1 cellular context compared by ENCODE assay signal in genomic region chr5:42994285-42995151, GRCh38.
TF ChIP-seq lines count a peak whose summit lies in the region.

No MANE protein-coding gene starts in this region.

TF ChIP-seq in K562, 482 proteins besides CTCF, POLR2A, EP300 and RAD21 (continued from another document and continues in another):
- TF ChIP-seq ZNF639 (CRISPR knock-in tag; conservative IDR thresholded peaks at IDR 0.05 in 1 of 2, IDR thresholded peaks at IDR 0.05 in 1 of 2), result peak in 1 of 2 experiments; percentile 60; a peak in 2 of 4 replicates
- TF ChIP-seq MTA2 (IDR thresholded peaks at IDR 0.05; ENCODE audit: low read depth), result no peak
- TF ChIP-seq ZNF318 (IDR thresholded peaks at IDR 0.05; ENCODE audit: borderline replicate concordance in 1 of 2, low read depth in 1 of 2), result no peak
- TF ChIP-seq PHF20 (IDR thresholded peaks at IDR 0.05; ENCODE audit: partially characterized antibody), result peak; percentile 40
- TF ChIP-seq SLC30A9 (CRISPR knock-in tag; IDR thresholded peaks at IDR 0.05), result no peak
- no peak for TF ChIP-seq MCM2 (IDR thresholded peaks at IDR 0.05; ENCODE audit: low read depth)
- no peak for TF ChIP-seq TCF7 (IDR thresholded peaks at IDR 0.05; ENCODE audit: borderline replicate concordance)
- TF ChIP-seq RFX5 (IDR thresholded peaks at IDR 0.05; ENCODE audit: low read depth, low read length), result no peak
- TF ChIP-seq DPF2 (IDR thresholded peaks at IDR 0.05), result peak; percentile 43; the same call in 1 of the 2 replicates
- no peak for TF ChIP-seq ZC3H4 (CRISPR knock-in tag; IDR thresholded peaks at IDR 0.05; ENCODE audit: borderline replicate concordance)
- no peak for TF ChIP-seq MYBL2 (IDR thresholded peaks at IDR 0.05; ENCODE audit: low read depth)
- no peak for TF ChIP-seq MYBL2 (CRISPR knock-in tag; IDR thresholded peaks at IDR 0.05; ENCODE audit: borderline replicate concordance)
- no peak for TF ChIP-seq BHLHE40 (IDR thresholded peaks at IDR 0.05; ENCODE audit: low read length)
- TF ChIP-seq TCFL5 (CRISPR knock-in tag; conservative IDR thresholded peaks at IDR 0.05), result no peak
- TF ChIP-seq, protein P1, sequence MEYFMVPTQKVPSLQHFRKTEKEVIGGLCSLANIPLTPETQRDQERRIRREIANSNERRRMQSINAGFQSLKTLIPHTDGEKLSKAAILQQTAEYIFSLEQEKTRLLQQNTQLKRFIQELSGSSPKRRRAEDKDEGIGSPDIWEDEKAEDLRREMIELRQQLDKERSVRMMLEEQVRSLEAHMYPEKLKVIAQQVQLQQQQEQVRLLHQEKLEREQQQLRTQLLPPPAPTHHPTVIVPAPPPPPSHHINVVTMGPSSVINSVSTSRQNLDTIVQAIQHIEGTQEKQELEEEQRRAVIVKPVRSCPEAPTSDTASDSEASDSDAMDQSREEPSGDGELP (CRISPR knock-in tag; IDR thresholded peaks at IDR 0.05; ENCODE audit: borderline replicate concordance), result peak; percentile 76
- no peak for TF ChIP-seq MAX (CRISPR knock-in tag; IDR thresholded peaks at IDR 0.05)
- no peak for TF ChIP-seq FIP1L1 (IDR thresholded peaks at IDR 0.05; ENCODE audit: low read depth, low read length, poor library complexity, severe bottlenecking)
- TF ChIP-seq NELFE (IDR thresholded peaks at IDR 0.05; ENCODE audit: insufficient read depth, insufficient read length), result no peak
- no peak for TF ChIP-seq PCBP2 (IDR thresholded peaks at IDR 0.05; ENCODE audit: low read depth, low read length, poor library complexity, severe bottlenecking)
- TF ChIP-seq ZNF232 (CRISPR knock-in tag; IDR thresholded peaks at IDR 0.05), result no peak
- TF ChIP-seq SRSF7 (optimal IDR thresholded peaks at IDR 0.05; ENCODE audit: low read depth, low read length), result no peak
- no peak for TF ChIP-seq MIER1 (IDR thresholded peaks at IDR 0.05; ENCODE audit: low read depth)
- TF ChIP-seq RBM17 (IDR thresholded peaks at IDR 0.05; ENCODE audit: borderline replicate concordance, low read depth, low read length), result no peak
- TF ChIP-seq ESRRB (CRISPR knock-in tag; IDR thresholded peaks at IDR 0.05; ENCODE audit: borderline replicate concordance), result no peak
- TF ChIP-seq ZNF41 (CRISPR knock-in tag; conservative IDR thresholded peaks at IDR 0.05), result no peak
- no peak for TF ChIP-seq ZNF143 (CRISPR knock-in tag; IDR thresholded peaks at IDR 0.05)
- no peak; the same call in 1 of the 2 replicates for TF ChIP-seq CBX1 (IDR thresholded peaks at IDR 0.05; ENCODE audit: low read depth)
- peak; percentile 71 for TF ChIP-seq RB1 (IDR thresholded peaks at IDR 0.05; ENCODE audit: low read depth)
- TF ChIP-seq E2F3 (CRISPR knock-in tag; IDR thresholded peaks at IDR 0.05), result no peak
- peak; percentile 31 to 51; a peak in 2 of 4 replicates for TF ChIP-seq MNT (conservative IDR thresholded peaks at IDR 0.05)
- TF ChIP-seq HDAC3 (IDR thresholded peaks at IDR 0.05; ENCODE audit: borderline replicate concordance, partially characterized antibody), result peak; percentile 8
- TF ChIP-seq, protein P2, sequence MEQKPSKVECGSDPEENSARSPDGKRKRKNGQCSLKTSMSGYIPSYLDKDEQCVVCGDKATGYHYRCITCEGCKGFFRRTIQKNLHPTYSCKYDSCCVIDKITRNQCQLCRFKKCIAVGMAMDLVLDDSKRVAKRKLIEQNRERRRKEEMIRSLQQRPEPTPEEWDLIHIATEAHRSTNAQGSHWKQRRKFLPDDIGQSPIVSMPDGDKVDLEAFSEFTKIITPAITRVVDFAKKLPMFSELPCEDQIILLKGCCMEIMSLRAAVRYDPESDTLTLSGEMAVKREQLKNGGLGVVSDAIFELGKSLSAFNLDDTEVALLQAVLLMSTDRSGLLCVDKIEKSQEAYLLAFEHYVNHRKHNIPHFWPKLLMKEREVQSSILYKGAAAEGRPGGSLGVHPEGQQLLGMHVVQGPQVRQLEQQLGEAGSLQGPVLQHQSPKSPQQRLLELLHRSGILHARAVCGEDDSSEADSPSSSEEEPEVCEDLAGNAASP (IDR thresholded peaks at IDR 0.05), result no peak
- TF ChIP-seq PTRF (tag; IDR thresholded peaks at IDR 0.05), result no peak
- 0 out of 4 replicates have a peak, but pooled peaks of 1 of the 2 experiments have one; percentile 47 for TF ChIP-seq KDM1A (IDR thresholded peaks at IDR 0.05)
- peak; percentile 59; the same call in 1 of the 2 replicates for TF ChIP-seq GABPA (tag; conservative IDR thresholded peaks at IDR 0.05; ENCODE audit: low read depth)
- TF ChIP-seq MCM7 (IDR thresholded peaks at IDR 0.05), result no peak
- TF ChIP-seq RAD51 (IDR thresholded peaks at IDR 0.05; ENCODE audit: borderline replicate concordance, low read depth), result 0 out of 2 replicates have a peak, but pooled peaks have one; percentile 12
- TF ChIP-seq NR2C2 (CRISPR knock-in tag; IDR thresholded peaks at IDR 0.05), result 0 out of 2 replicates have a peak, but pooled peaks have one; percentile 44
- TF ChIP-seq NR2C2 (tag; IDR thresholded peaks at IDR 0.05), result 0 out of 2 replicates have a peak, but pooled peaks have one; percentile 2
- no peak for TF ChIP-seq ZNF184 (CRISPR knock-in tag; IDR thresholded peaks at IDR 0.05)
- TF ChIP-seq DLX4 (CRISPR knock-in tag; IDR thresholded peaks at IDR 0.05), result no peak
- TF ChIP-seq BRD4 (IDR thresholded peaks at IDR 0.05), result no peak
- no peak for TF ChIP-seq ZNF263 (CRISPR knock-in tag; IDR thresholded peaks at IDR 0.05; ENCODE audit: borderline replicate concordance)
- TF ChIP-seq STAG1 (CRISPR knock-in tag; IDR thresholded peaks at IDR 0.05; ENCODE audit: borderline replicate concordance), result no peak
- TF ChIP-seq MED1 (CRISPR knock-in tag; IDR thresholded peaks at IDR 0.05; ENCODE audit: borderline replicate concordance), result no peak
- no peak for TF ChIP-seq GABPB2 (CRISPR knock-in tag; conservative IDR thresholded peaks at IDR 0.05)
- no peak for TF ChIP-seq FOXJ2 (tag; IDR thresholded peaks at IDR 0.05)
- TF ChIP-seq, protein P3, sequence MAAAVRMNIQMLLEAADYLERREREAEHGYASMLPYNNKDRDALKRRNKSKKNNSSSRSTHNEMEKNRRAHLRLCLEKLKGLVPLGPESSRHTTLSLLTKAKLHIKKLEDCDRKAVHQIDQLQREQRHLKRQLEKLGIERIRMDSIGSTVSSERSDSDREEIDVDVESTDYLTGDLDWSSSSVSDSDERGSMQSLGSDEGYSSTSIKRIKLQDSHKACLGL (CRISPR knock-in tag; IDR thresholded peaks at IDR 0.05; ENCODE audit: borderline replicate concordance, poor library complexity, severe bottlenecking), result no peak
- TF ChIP-seq SP1 (CRISPR knock-in tag; IDR thresholded peaks at IDR 0.05), result peak; percentile 66
- TF ChIP-seq SPI1 (IDR thresholded peaks at IDR 0.05; ENCODE audit: borderline replicate concordance, low read depth, low read length), result no peak
- peak; percentile 30; the same call in 1 of the 2 replicates for TF ChIP-seq NFIC (IDR thresholded peaks at IDR 0.05)
- no peak for TF ChIP-seq EGR1 (conservative IDR thresholded peaks at IDR 0.05)
- 0 out of 2 replicates have a peak, but pooled peaks have one; percentile 21 for TF ChIP-seq HBP1 (CRISPR knock-in tag; IDR thresholded peaks at IDR 0.05)
- TF ChIP-seq ZNF274 (IDR thresholded peaks at IDR 0.05; ENCODE audit: borderline replicate concordance, low read depth, low read length), result no peak
- no peak for TF ChIP-seq NFXL1 (CRISPR knock-in tag; IDR thresholded peaks at IDR 0.05)
- peak; percentile 45 for TF ChIP-seq BRD9 (IDR thresholded peaks at IDR 0.05; ENCODE audit: low read depth, partially characterized antibody)
